ENCODE assay signal across 1 cellular context in genomic region chr11:9139628-9140357, GRCh38.
TF ChIP-seq lines count a peak whose summit lies in the region.

No MANE protein-coding gene starts in this region.

TF ChIP-seq in A549, 52 proteins besides CTCF, POLR2A, EP300 and RAD21 (continued from another document):
- TF ChIP-seq ATOH8 (CRISPR knock-in tag; IDR thresholded peaks at IDR 0.05; ENCODE audit: low read depth) = no peak
- TF ChIP-seq HOXA7 (CRISPR knock-in tag; IDR thresholded peaks at IDR 0.05) = no peak
TF ChIP-seq in A549: peak in this region for 0.
